In the genomic region with DNA sequence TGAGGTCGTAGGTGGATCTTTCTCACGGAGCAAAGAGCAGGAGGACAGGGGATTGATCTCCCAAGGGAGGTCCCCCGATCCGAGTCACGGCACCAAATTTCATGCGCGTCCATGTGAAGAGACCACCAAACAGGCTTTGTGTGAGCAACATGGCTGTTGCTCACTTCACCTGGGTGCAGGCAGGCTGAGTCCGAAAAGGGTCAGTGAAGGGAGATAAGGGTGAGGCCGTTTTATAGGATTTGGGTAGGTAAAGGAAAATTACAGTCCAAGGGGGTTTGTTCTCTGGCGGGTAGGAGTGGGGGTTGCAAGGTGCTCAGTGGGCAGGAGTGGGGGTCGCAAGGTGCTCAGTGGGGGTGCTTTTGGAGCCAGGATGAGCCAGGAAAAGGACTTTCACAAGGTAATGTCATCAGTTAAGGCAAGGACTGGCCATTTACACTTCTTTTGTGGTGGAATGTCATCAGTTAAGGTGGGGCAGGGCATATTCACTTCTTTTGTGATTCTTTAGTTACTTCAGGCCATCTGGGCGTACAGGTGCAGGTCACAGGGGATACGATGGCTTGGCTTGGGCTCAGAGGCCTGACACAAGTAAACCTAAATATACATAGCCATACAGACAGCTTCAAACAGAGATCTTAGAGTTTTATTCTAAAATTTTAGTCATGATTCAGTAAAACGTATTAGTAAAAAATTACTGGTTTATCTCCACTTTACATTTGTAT, we compare ENCODE assay signal across 7 cellular contexts.
A peak's percentile ranks its signal among the peaks of the same experiment; 100 is the strongest.
DNase-seq lines count a peak whose midpoint lies in the region; FAIRE-seq and TF ChIP-seq lines count a peak whose summit lies in the region.
"Not testable (repeated sequence)": the region's sequence is repeated elsewhere in the genome, so short reads cannot be mapped to it uniquely, and the experiment has no call there.

No MANE protein-coding gene starts in this region.

- H3K9ac ChIP-seq in ES-I3 (ENCODE audit: low read depth, low read length): peak overlapping the region; percentile 39; the same call in 1 of the 2 replicates
- peak overlapping the region; percentile 81 for H3K9ac ChIP-seq in HUES48 (ENCODE audit: low read depth, low read length)
- H3K9ac ChIP-seq in astrocyte (ENCODE audit: low read length); neural progenitor cell: not testable (repeated sequence)
- peak overlapping the region; percentile 90 for H3K9ac ChIP-seq in iPS-20b (ENCODE audit: low read depth, low read length)

- not testable (repeated sequence) for TF ChIP-seq CTCF in astrocyte (IDR thresholded peaks at IDR 0.05; ENCODE audit: insufficient read depth, low read depth, low read length); glutamatergic neuron (IDR thresholded peaks at IDR 0.05; ENCODE audit: partially characterized antibody, unreplicated experiment); neural progenitor cell (IDR thresholded peaks at IDR 0.05)

- not testable (repeated sequence) for H3K9me3 Mint-ChIP-seq in astrocyte (ENCODE audit: unreplicated experiment)
- peaks cover 21% of the 10 kb centered on the region for H3K9me3 Mint-ChIP-seq in glutamatergic neuron (ENCODE audit: unreplicated experiment)
- peaks cover 37% of the 10 kb centered on the region for H3K9me3 Mint-ChIP-seq in neural progenitor cell

- H3K27ac Mint-ChIP-seq in astrocyte (ENCODE audit: unreplicated experiment) (peak overlapping the region; percentile 55), glutamatergic neuron (ENCODE audit: unreplicated experiment) (peak overlapping the region; percentile 6)
- H3K27ac Mint-ChIP-seq in neural progenitor cell: not testable (repeated sequence)

- peaks cover 33% of the 10 kb centered on the region for H3K4me1 ChIP-seq in ES-I3 (ENCODE audit: insufficient read depth, low read length)
- H3K4me1 ChIP-seq in HUES48 (ENCODE audit: control insufficient read depth, insufficient read depth, low read length): peaks cover 43% of the 10 kb centered on the region
- H3K4me1 ChIP-seq in astrocyte (ENCODE audit: insufficient read depth, low read length): not testable (repeated sequence)
- H3K4me1 ChIP-seq in iPS-20b (ENCODE audit: insufficient read depth, low read length): peaks cover 23% of the 10 kb centered on the region
- H3K4me1 ChIP-seq in neural progenitor cell: peaks cover 43% of the 10 kb centered on the region

- H3F3A ChIP-seq in neural progenitor cell (ENCODE audit: low read depth): peaks cover 17% of the 10 kb centered on the region

- H4K20me1 ChIP-seq in astrocyte (ENCODE audit: insufficient read depth, low read length); neural progenitor cell (ENCODE audit: low read depth): not testable (repeated sequence)

- not testable (repeated sequence) for H3K9me3 ChIP-seq in ES-I3 (ENCODE audit: control insufficient read depth, insufficient read depth, low read length); astrocyte (ENCODE audit: insufficient read depth, low read depth, low read length); neural progenitor cell (ENCODE audit: low read depth)
- H3K9me3 ChIP-seq in HUES48 (ENCODE audit: control insufficient read depth, insufficient read depth, low read length) (peaks cover 12% of the 10 kb centered on the region), iPS-20b (ENCODE audit: insufficient read depth, low read depth, low read length) (peaks cover 21% of the 10 kb centered on the region)

- not testable (repeated sequence) for H3K79me2 ChIP-seq in astrocyte (ENCODE audit: insufficient read depth, low read length)
- peaks cover 24% of the 10 kb centered on the region for H3K79me2 ChIP-seq in neural progenitor cell (ENCODE audit: low read depth)

- not testable (repeated sequence) for DNase-seq in astrocyte (ENCODE audit: low read depth); glutamatergic neuron; neural progenitor cell (ENCODE audit: low spot score)

- H3K27me3 Mint-ChIP-seq in astrocyte (ENCODE audit: low read depth, unreplicated experiment); glutamatergic neuron (ENCODE audit: unreplicated experiment); neural progenitor cell (ENCODE audit: insufficient read depth, low read depth): not testable (repeated sequence)

- H3K4me3 ChIP-seq in HUES48 (ENCODE audit: low read depth, low read length) (peak overlapping the region; percentile 65), iPS-11a (ENCODE audit: low read depth, low read length) (peak overlapping the region; percentile 21), iPS-20b (ENCODE audit: low read length) (peak overlapping the region; percentile 74)
- not testable (repeated sequence) for H3K4me3 ChIP-seq in astrocyte (ENCODE audit: insufficient read depth, low read depth, low read length); neural progenitor cell

- not testable (repeated sequence) for H3K36me3 Mint-ChIP-seq in astrocyte (ENCODE audit: low read depth, unreplicated experiment); glutamatergic neuron (ENCODE audit: unreplicated experiment)
- H3K36me3 Mint-ChIP-seq in neural progenitor cell: peaks cover 38% of the 10 kb centered on the region

- H3K4me1 Mint-ChIP-seq in astrocyte (ENCODE audit: low read depth, unreplicated experiment) (peaks cover 29% of the 10 kb centered on the region), glutamatergic neuron (ENCODE audit: low read depth, unreplicated experiment) (peaks cover 64% of the 10 kb centered on the region), neural progenitor cell (peaks cover 15% of the 10 kb centered on the region)

- H3K4me3 Mint-ChIP-seq in astrocyte (ENCODE audit: unreplicated experiment); neural progenitor cell: not testable (repeated sequence)
- peak overlapping the region; percentile 68 for H3K4me3 Mint-ChIP-seq in glutamatergic neuron (ENCODE audit: unreplicated experiment)

- H3K27ac ChIP-seq in HUES48 (ENCODE audit: low read depth, low read length) (peak overlapping the region; percentile 89), iPS-20b (ENCODE audit: low read length) (peak overlapping the region; percentile 69)
- H3K27ac ChIP-seq in astrocyte (ENCODE audit: low read depth, low read length); neural progenitor cell: not testable (repeated sequence)

- FAIRE-seq in astrocyte (lab: Jason Lieb, UNC): not testable (repeated sequence)

- H3K4me2 ChIP-seq in astrocyte (ENCODE audit: low read length): not testable (repeated sequence)
- peak overlapping the region; percentile 40 for H3K4me2 ChIP-seq in neural progenitor cell

- not testable (repeated sequence) for H2AFZ ChIP-seq in astrocyte (ENCODE audit: low read depth, low read length); neural progenitor cell (replicated peaks)

- not testable (repeated sequence) for H3K27me3 ChIP-seq in HUES48 (ENCODE audit: control insufficient read depth, insufficient read depth, low read length); astrocyte (ENCODE audit: insufficient read depth, low read length); iPS-20b (ENCODE audit: insufficient read depth, low read length); neural progenitor cell

- not testable (repeated sequence) for H3K36me3 ChIP-seq in ES-I3 (ENCODE audit: insufficient read depth, low read length); astrocyte (ENCODE audit: insufficient read depth, low read length); neural progenitor cell
- H3K36me3 ChIP-seq in HUES48 (ENCODE audit: control insufficient read depth, insufficient read depth, low read length) (peaks cover 22% of the 10 kb centered on the region), iPS-20b (ENCODE audit: insufficient read depth, low read depth, low read length) (peaks cover 32% of the 10 kb centered on the region)
